8 cellular contexts compared by ENCODE assay signal in the genomic region with DNA sequence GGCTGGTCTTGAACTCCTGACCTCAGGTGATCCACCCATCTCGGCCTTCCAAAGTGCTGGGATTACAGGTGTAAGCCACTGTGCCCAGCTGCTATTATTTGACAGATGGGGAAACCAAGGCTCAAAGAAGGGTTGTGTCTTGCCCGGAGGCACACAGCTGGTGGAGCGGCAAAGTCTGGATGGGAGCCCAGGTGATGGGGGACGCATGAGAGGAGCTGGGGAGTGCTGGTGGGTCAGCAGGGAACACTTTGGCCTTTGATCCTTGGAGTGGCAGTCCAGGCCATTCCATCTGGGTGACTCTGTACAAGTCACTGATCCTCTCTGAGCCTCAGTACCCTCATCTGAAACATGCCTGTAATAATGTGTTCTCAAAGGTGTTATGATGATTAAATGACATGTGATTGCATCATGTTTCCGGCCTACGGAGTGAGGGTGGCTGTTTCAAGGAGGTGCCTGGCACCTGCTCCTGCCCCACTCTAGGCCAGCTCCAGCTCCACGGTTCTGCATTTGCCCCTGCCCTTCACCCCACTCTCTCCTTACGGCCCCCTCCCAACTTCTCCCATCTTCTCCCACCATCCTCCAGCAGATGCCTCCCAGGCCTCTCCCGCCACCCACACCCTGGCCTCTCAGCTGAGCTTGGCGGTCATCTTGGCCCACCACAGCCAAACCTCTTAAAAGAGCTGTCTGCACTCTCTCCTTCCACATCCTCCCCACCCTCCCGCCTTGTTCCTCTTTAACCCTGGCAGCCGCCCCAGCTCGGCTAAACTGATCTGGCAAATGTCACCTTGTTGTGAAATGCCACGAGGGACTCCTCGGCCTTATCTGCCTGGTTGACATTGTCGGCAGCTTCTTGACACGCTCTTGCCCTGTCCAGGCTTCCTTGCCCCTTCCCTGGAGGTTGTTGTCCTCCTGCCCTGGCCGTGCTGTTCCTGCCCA. TPM values are rescaled to one million over a fixed set of nuclear protein-coding genes. Genes with fewer than 3 reads are reported as not detected.
DNase-seq lines count a peak whose midpoint lies in the region; ATAC-seq and TF ChIP-seq lines count a peak whose summit lies in the region.

No MANE protein-coding gene starts in this region.

- no peak for TF ChIP-seq POLR2A in body of pancreas (IDR thresholded peaks at IDR 0.05)

- H3K27ac ChIP-seq in DOHH2 (ENCODE audit: low read depth, low read length) (peak overlapping the region; percentile 37), body of pancreas (peak overlapping the region in 2 of 4 donors; percentile 24 to 30)

- no peaks in the 10 kb centered on the region for H3K9me3 ChIP-seq in DOHH2 (ENCODE audit: control insufficient read depth, insufficient read depth, low read length)
- no peaks in the 10 kb centered on the region for H3K9me3 ChIP-seq in body of pancreas

- peak; percentile 58 for ATAC-seq in body of pancreas
- ATAC-seq in memory B cell (ENCODE audit: low read depth): peak; percentile 73
- ATAC-seq in HG02759 (IDR thresholded peaks at IDR 0.05; ENCODE audit: unreplicated experiment): no peak
- ATAC-seq in GM21515 (IDR thresholded peaks at IDR 0.05; ENCODE audit: unreplicated experiment): no peak
- ATAC-seq in HG03095 (IDR thresholded peaks at IDR 0.05; ENCODE audit: unreplicated experiment): no peak

- no peaks in the 10 kb centered on the region for H4K20me1 ChIP-seq in DOHH2 (ENCODE audit: control insufficient read depth, insufficient read depth, low read depth, low read length)

- H3K9me2 ChIP-seq in DOHH2 (replicated peaks; ENCODE audit: control insufficient read depth, low read length): no peaks in the 10 kb centered on the region

- H3K27me3 ChIP-seq in DOHH2 (ENCODE audit: control insufficient read depth, low read length) (no peaks in the 10 kb centered on the region), body of pancreas (no peaks in the 10 kb centered on the region)

- H3K36me3 ChIP-seq in DOHH2 (ENCODE audit: control insufficient read depth, low read length): no peaks in the 10 kb centered on the region
- no peaks in the 10 kb centered on the region for H3K36me3 ChIP-seq in body of pancreas (replicated peaks in 1 of 2; ENCODE audit: insufficient read depth in 1 of 2, low read depth in 2 of 2)

- H3K27me3 Mint-ChIP-seq in memory B cell (peaks cover 3% of the 10 kb centered on the region), type B pancreatic cell (no peaks in the 10 kb centered on the region)

- H3K4me1 ChIP-seq in DOHH2 (ENCODE audit: control insufficient read depth, low read length) (peaks cover 46% of the 10 kb centered on the region), body of pancreas (peaks cover 15% of the 10 kb centered on the region)

- H3K4me3 Mint-ChIP-seq in memory B cell (no peak overlapping the region), type B pancreatic cell (peak overlapping the region; percentile 22)

- H3K27ac Mint-ChIP-seq in memory B cell (peak overlapping the region; percentile 0), type B pancreatic cell (peak overlapping the region; percentile 2)

- intact Hi-C loops in body of pancreas (cut with DNase I): loop anchor here (10.0 kb wide), 1 partner anchor 164 kb away; the partner anchor contains the start of gene MXD3

- H3F3A ChIP-seq in DOHH2 (ENCODE audit: control insufficient read depth, insufficient read depth): peaks cover 12% of the 10 kb centered on the region; the same call in 1 of the 2 replicates

- H3K9me3 Mint-ChIP-seq in memory B cell (no peaks in the 10 kb centered on the region), type B pancreatic cell (no peaks in the 10 kb centered on the region)

- H3K4me3 ChIP-seq in DOHH2 (ENCODE audit: low read length) (no peak overlapping the region), body of pancreas (no peak overlapping the region)

- H3K4me1 Mint-ChIP-seq in memory B cell (peaks cover 21% of the 10 kb centered on the region), type B pancreatic cell (ENCODE audit: unreplicated experiment) (peaks cover 25% of the 10 kb centered on the region)

- WGBS in body of pancreas, 2 donors: 32 to 41% methylated on average over 18 of the region's 18 CpGs

- H3K36me3 Mint-ChIP-seq in memory B cell: no peaks in the 10 kb centered on the region
- H3K36me3 Mint-ChIP-seq in type B pancreatic cell: no peaks in the 10 kb centered on the region

- H3K4me2 ChIP-seq in DOHH2 (ENCODE audit: low read length): peak overlapping the region; percentile 30

- no peaks in the 10 kb centered on the region for H3K79me2 ChIP-seq in DOHH2 (ENCODE audit: control insufficient read depth, low read length)

- peak; percentile 95 for DNase-seq in OCI-M1 (lab: John Stamatoyannopoulos, UW)
- peak; percentile 61 to 81 (median 75) for DNase-seq in body of pancreas
- DNase-seq in memory B cell (ENCODE audit: low spot score in 2 of 2): no peak
- DNase-seq in type B pancreatic cell (ENCODE audit: extremely low spot score, unreplicated experiment): no peak

- no peak for TF ChIP-seq CTCF in DOHH2 (IDR thresholded peaks at IDR 0.05; ENCODE audit: low read depth, low read length, poor library complexity, severe bottlenecking)
- TF ChIP-seq CTCF in body of pancreas (IDR thresholded peaks at IDR 0.05): no peak
- TF ChIP-seq CTCF in type B pancreatic cell (conservative IDR thresholded peaks at IDR 0.05): no peak

RNA-seq across cellular contexts. Expression of gene DBN1, which starts 5.5 kb away (rescaled TPM):
- 10 to 100 TPM; 28.0 to 29.0 TPM for total RNA-seq in body of pancreas
- total RNA-seq in type B pancreatic cell (ENCODE audit: low replicate concordance): 200 and 269 TPM in 2 replicates

RNA-seq across cellular contexts. Expression of gene PDLIM7, which starts 18.4 kb away (rescaled TPM):
- total RNA-seq in body of pancreas (10 to 100 TPM in 1 of 2 donors, 1 to 10 TPM in 1; 7.3 to 15.8 TPM), type B pancreatic cell (ENCODE audit: low replicate concordance) (66.5 and 187 TPM in 2 replicates)

RNA-seq across cellular contexts. Expression of gene DOK3, which starts 30.6 kb away (rescaled TPM):
- total RNA-seq in body of pancreas (1 to 10 TPM; 3.3 to 5.4 TPM), type B pancreatic cell (ENCODE audit: low replicate concordance) (6.2 and 6.9 TPM in 2 replicates)

RNA-seq across cellular contexts. Expression of gene PRR7, which starts 32.4 kb away (rescaled TPM):
- total RNA-seq in body of pancreas (1 to 10 TPM in 1 of 2 donors, under 1 TPM in 1; 0.78 to 1.3 TPM), type B pancreatic cell (ENCODE audit: low replicate concordance) (5.9 and 8.8 TPM in 2 replicates)

RNA-seq across cellular contexts. Expression of gene DDX41, which starts 37.8 kb away (rescaled TPM):
- total RNA-seq in body of pancreas (100 to 1,000 TPM in 1 of 2 donors, 10 to 100 TPM in 1; 86.1 to 115 TPM), type B pancreatic cell (ENCODE audit: low replicate concordance) (99.7 and 104 TPM in 2 replicates)

Comparison
In these comparisons a context has a peak if more than half of its experiments do, and no peak if none do; other contexts are left out.
1. DNase-seq: peak in OCI-M1 (single experiment) and body of pancreas (4 of 4); none in memory B cell (0 of 2) and type B pancreatic cell (single experiment).
2. ATAC-seq: peak in body of pancreas (single experiment) and memory B cell (single experiment); none in HG02759 (single experiment), GM21515 (single experiment) and HG03095 (single experiment).